ENCODE assay signal across 13 cellular contexts in the genomic region with DNA sequence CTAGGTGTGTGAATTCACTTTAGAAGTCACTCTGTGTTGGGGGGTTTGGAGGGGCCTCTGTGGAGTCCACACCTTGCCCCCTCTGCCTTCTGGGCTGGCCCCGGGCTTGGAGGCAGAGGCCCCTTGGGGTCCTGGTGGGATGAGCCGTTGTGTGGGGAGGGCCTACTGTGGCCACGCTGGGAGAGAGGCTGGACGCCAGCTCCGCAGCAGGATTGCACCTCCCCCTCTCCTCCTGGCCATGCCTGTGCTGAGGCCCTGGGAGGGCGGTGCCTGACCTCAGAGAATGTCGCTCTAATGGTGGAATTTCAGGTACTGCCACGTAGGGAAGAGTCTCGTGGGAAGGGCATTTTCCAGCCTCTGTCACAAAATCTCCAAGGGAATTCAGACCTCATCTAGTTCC.
"Had no signal": no experiment of that assay in that cellular context is flagged by ENCODE, and none has a peak within 500 bp of the region (broad histone marks: within the 10 kb centered on the region; RNA-seq: fewer than 3 reads in every experiment).

No MANE protein-coding gene starts in this region.

- H3K4me3 ChIP-seq: hepatocyte, ovary, sigmoid colon, testis, upper lobe of left lung had no signal

- H3K4me1 ChIP-seq: sigmoid colon, testis, upper lobe of left lung had no signal

- H3K27me3 ChIP-seq: hepatocyte, ovary, sigmoid colon, testis, upper lobe of left lung had no signal

- H3K9me3 ChIP-seq: ovary, sigmoid colon, testis, upper lobe of left lung had no signal

- FAIRE-seq: bronchial epithelial cell had no signal

- ATAC-seq: activated CD4-positive, alpha-beta T cell treated with anti-CD3 and anti-CD28 coated beads for 36 hours; effector memory CD8-positive, alpha-beta T cell; naive thymus-derived CD4-positive, alpha-beta T cell had no signal

- H3K27ac ChIP-seq: hepatocyte, ovary, sigmoid colon, testis, upper lobe of left lung had no signal

- H3K36me3 ChIP-seq: ovary had no signal

- DNase-seq: activated CD4-positive, alpha-beta T cell treated with anti-CD3 and anti-CD28 coated beads for 36 hours; activated CD4-positive, alpha-beta T cell treated with anti-CD3 and anti-CD28 coated beads, Interleukin-2, amount 50 U/mL, for 48 hours; activated gamma-delta T cell treated with Interleukin-2 at 50 U/mL for 16 hours; activated T-cell treated with anti-CD3 and anti-CD28 coated beads for 4 hours; effector memory CD8-positive, alpha-beta T cell; naive thymus-derived CD4-positive, alpha-beta T cell; ovary; sigmoid colon; stimulated activated CD4-positive, alpha-beta T cell treated with anti-CD3 and anti-CD28 coated beads, Interleukin-4, amount 100 ng/mL, for 4 hours; testis had no signal

- H2AFZ ChIP-seq: hepatocyte had no signal

- H3K4me2 ChIP-seq: hepatocyte had no signal

- H3K79me2 ChIP-seq: hepatocyte had no signal
